Comparison of ENCODE assay signal across 27 cellular contexts in genomic region chr20:64139200-64140081, GRCh38. TPM values are rescaled to one million over a fixed set of nuclear protein-coding genes. Genes with fewer than 3 reads are reported as not detected.
DNase-seq lines count a peak whose midpoint lies in the region; ATAC-seq and TF ChIP-seq lines count a peak whose summit lies in the region.
"Had no signal": no experiment of that assay in that cellular context is flagged by ENCODE, and none has a peak within 500 bp of the region (broad histone marks: within the 10 kb centered on the region; RNA-seq: fewer than 3 reads in every experiment).

No MANE protein-coding gene starts in this region.

- H3K9me3 ChIP-seq in upper lobe of right lung: no peaks in the 10 kb centered on the region

- TF ChIP-seq CTCF in WTC11 (IDR thresholded peaks at IDR 0.05) (no peak), upper lobe of right lung (IDR thresholded peaks at IDR 0.05) (no peak)

- no peak overlapping the region for H3K27ac ChIP-seq in upper lobe of right lung
- H3K27ac ChIP-seq: BLaER1, SJCRH30 had no signal

- H3K27ac Mint-ChIP-seq in WTC11: no peak overlapping the region
- H3K27ac Mint-ChIP-seq: activated CD4-positive, alpha-beta T cell treated with anti-CD3 and anti-CD28 coated beads, Interleukin-2, amount 10 ng/mL, durations not matched to agents 24 days and 14 days; T-helper 1 cell treated with Interleukin-12 subunit alpha and Interleukin-12 subunit beta and Interleukin-4 antibody, amounts not matched to agents 30 μg/mL and 1 μg/mL, for 36 hours had no signal

- peaks cover 7% of the 10 kb centered on the region; the same call in 1 of the 2 replicates for H3K4me1 Mint-ChIP-seq in WTC11
- H3K4me1 Mint-ChIP-seq: activated CD4-positive, alpha-beta T cell treated with anti-CD3 and anti-CD28 coated beads, Interleukin-2, amount 10 ng/mL, durations not matched to agents 24 days and 14 days had no signal

- H3K4me3 Mint-ChIP-seq in WTC11: no peak overlapping the region
- H3K4me3 Mint-ChIP-seq: activated CD4-positive, alpha-beta T cell treated with anti-CD3 and anti-CD28 coated beads, Interleukin-2, amount 10 ng/mL, durations not matched to agents 24 days and 14 days; T-helper 1 cell treated with Interleukin-12 subunit alpha and Interleukin-12 subunit beta and Interleukin-4 antibody, amounts not matched to agents 30 μg/mL and 1 μg/mL, for 36 hours had no signal

- H3K4me1 ChIP-seq in upper lobe of right lung: no peaks in the 10 kb centered on the region
- H3K4me1 ChIP-seq: SJCRH30 had no signal

- peaks cover 9% of the 10 kb centered on the region for H3K36me3 Mint-ChIP-seq in WTC11

- H3K9me3 Mint-ChIP-seq in WTC11: peaks cover 9% of the 10 kb centered on the region
- H3K9me3 Mint-ChIP-seq: activated CD4-positive, alpha-beta T cell treated with anti-CD3 and anti-CD28 coated beads, Interleukin-2, amount 10 ng/mL, durations not matched to agents 24 days and 14 days had no signal

- CTCF ChIA-PET in WTC11 (lab: Charles Lee): interaction anchor here (0.6 to 1.1 kb wide), 3 partner anchors 19 to 331 kb away, joined by 3 to 4 read pairs (median 3); no protein-coding TSS in a partner anchor

- intact Hi-C loops in cardiac septum (cut with DNase I) (no loop called here), left cardiac atrium (cut with DNase I) (no loop called here), upper lobe of right lung (cut with DNase I) (no loop called here)

- H3K27me3 Mint-ChIP-seq in WTC11 (ENCODE audit: low read depth): no peaks in the 10 kb centered on the region; the same call in 1 of the 2 replicates
- H3K27me3 Mint-ChIP-seq: activated CD4-positive, alpha-beta T cell treated with anti-CD3 and anti-CD28 coated beads, Interleukin-2, amount 10 ng/mL, durations not matched to agents 24 days and 14 days had no signal

- no peaks in the 10 kb centered on the region for H3K36me3 ChIP-seq in upper lobe of right lung
- H3K36me3 ChIP-seq: BLaER1, SJCRH30 had no signal

- ATAC-seq in left cardiac atrium (no peak), WTC11 (no peak), upper lobe of right lung (no peak), GM21825 (IDR thresholded peaks at IDR 0.05; ENCODE audit: unreplicated experiment) (no peak)
- ATAC-seq: Panc1 had no signal

- peak; percentile 54 for DNase-seq in cardiac septum (ENCODE audit: low spot score)
- DNase-seq in left cardiac atrium: no peak
- DNase-seq in WTC11 (ENCODE audit: low spot score): peak; percentile 10
- peak; percentile 88 for DNase-seq in mesenteric fat pad (ENCODE audit: low spot score)
- peak; percentile 56 for DNase-seq in upper lobe of right lung
- DNase-seq in AG08395 (ENCODE audit: low spot score): no peak
- DNase-seq: ACHN; activated CD4-positive, alpha-beta T cell treated with anti-CD3 and anti-CD28 coated beads, Interleukin-2, amount 10 ng/mL, durations not matched to agents 24 days and 14 days; COR-L47; DMS79 treated with DMSO at 0.1 percent for 48 hours; hippocampal formation; Kasumi-1; NCI-H510A; nucleus accumbens; SJCRH30 had no signal

- POLR2A ChIA-PET in WTC11 (lab: Charles Lee): no interaction called here

- no peak overlapping the region for H3K4me3 ChIP-seq in upper lobe of right lung
- H3K4me3 ChIP-seq: BLaER1, lung, SJCRH30, smooth muscle cell had no signal

- H3K27me3 ChIP-seq in upper lobe of right lung: peaks cover 15% of the 10 kb centered on the region
- H3K27me3 ChIP-seq: BLaER1 had no signal

TF ChIP-seq in WTC11, 78 proteins besides CTCF, POLR2A, EP300 and RAD21:
- no peak for TF ChIP-seq FOXP4 (CRISPR knock-in tag; IDR thresholded peaks at IDR 0.05)
- no peak for TF ChIP-seq HMGA2 (CRISPR knock-in tag; IDR thresholded peaks at IDR 0.05)
- TF ChIP-seq ESRRA (CRISPR knock-in tag; IDR thresholded peaks at IDR 0.05; ENCODE audit: borderline replicate concordance): no peak

RNA-seq across cellular contexts. Expression of gene MYT1, which starts 24.8 kb away (rescaled TPM):
- total RNA-seq in cardiac septum: not detected
- total RNA-seq in left cardiac atrium: under 1 TPM; 0.21 to 0.34 TPM
- total RNA-seq in WTC11 (2021): 1.9 to 4.3 TPM (median 2.0 TPM) in 3 replicates
- total RNA-seq in mesenteric fat pad: not detected
- 0.12 TPM for total RNA-seq in upper lobe of right lung
- total RNA-seq: activated CD4-positive, alpha-beta T cell treated with anti-CD3 and anti-CD28 coated beads, Interleukin-2, amount 10 ng/mL, durations not matched to agents 24 days and 14 days; chondrocyte; epithelial cell of proximal tubule; fibroblast of villous mesenchyme; SJCRH30 had no signal

RNA-seq across cellular contexts. Expression of gene NPBWR2, which starts 32.1 kb away (rescaled TPM):
- total RNA-seq in cardiac septum (not detected), left cardiac atrium (not detected), WTC11 (2021) (not detected in 3 replicates), mesenteric fat pad (not detected), upper lobe of right lung (not detected)
- total RNA-seq: activated CD4-positive, alpha-beta T cell treated with anti-CD3 and anti-CD28 coated beads, Interleukin-2, amount 10 ng/mL, durations not matched to agents 24 days and 14 days; chondrocyte; epithelial cell of proximal tubule; fibroblast of villous mesenchyme; H1; lung; mucosa of gallbladder; SJCRH30; smooth muscle cell; urinary bladder had no signal

RNA-seq across cellular contexts. Expression of gene LKAAEAR1, which starts 55.2 kb away (rescaled TPM):
- total RNA-seq in cardiac septum: not detected
- total RNA-seq in left cardiac atrium: under 1 TPM in 1 of 2 donors, not detected in 1; 0.41 TPM
- total RNA-seq in WTC11 (2021): 0.53 to 1.7 TPM (median 0.73 TPM) in 3 replicates
- total RNA-seq in mesenteric fat pad: not detected
- not detected for total RNA-seq in upper lobe of right lung
- total RNA-seq: epithelial cell of proximal tubule, fibroblast of villous mesenchyme, mucosa of gallbladder, SJCRH30, smooth muscle cell, urinary bladder had no signal

RNA-seq across cellular contexts. Expression of gene OPRL1, which starts 59.6 kb away (rescaled TPM):
- total RNA-seq in cardiac septum: 0.48 TPM
- under 1 TPM; 0.71 to 0.97 TPM for total RNA-seq in left cardiac atrium
- total RNA-seq in WTC11 (2021): 1.7 to 2.2 TPM (median 2.0 TPM) in 3 replicates
- total RNA-seq in mesenteric fat pad: 1.3 TPM
- total RNA-seq in upper lobe of right lung: 1.9 TPM

Comparison
In these comparisons a context has a peak if more than half of its experiments do, and no peak if none do; other contexts are left out.
1. DNase-seq: peak in cardiac septum (single experiment), WTC11 (single experiment), mesenteric fat pad (single experiment) and upper lobe of right lung (single experiment); none in left cardiac atrium (single experiment) and AG08395 (single experiment).